Comparison of ENCODE assay signal across 1 cellular context in the genomic region with DNA sequence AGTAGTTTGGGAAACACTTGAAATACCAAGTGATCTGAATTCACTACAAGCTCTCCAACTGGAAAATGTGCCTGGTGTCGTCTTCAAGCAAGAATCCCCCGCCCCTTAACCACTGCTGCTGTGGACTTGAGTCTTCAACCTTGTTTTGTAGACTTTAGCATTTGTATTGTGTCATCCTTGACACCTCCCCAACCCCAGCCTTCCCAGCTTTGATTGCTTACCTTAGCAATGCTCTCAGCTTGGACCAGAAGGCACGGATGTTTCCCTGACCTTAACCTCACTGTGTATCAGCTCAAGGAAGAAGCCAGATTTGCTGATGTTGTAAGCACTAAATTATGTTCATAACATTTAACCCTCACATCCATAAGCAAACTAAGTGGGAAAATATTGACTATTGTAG.
TF ChIP-seq lines count a peak whose summit lies in the region.

No MANE protein-coding gene starts in this region.

TF ChIP-seq in GM23338, 12 proteins besides CTCF, POLR2A, EP300 and RAD21 (continued from another document):
- TF ChIP-seq ZNF462 (CRISPR knock-in tag; IDR thresholded peaks at IDR 0.05) (no peak), STAT1 (IDR thresholded peaks at IDR 0.05; ENCODE audit: unreplicated experiment) (no peak)
- TF ChIP-seq, protein P1, sequence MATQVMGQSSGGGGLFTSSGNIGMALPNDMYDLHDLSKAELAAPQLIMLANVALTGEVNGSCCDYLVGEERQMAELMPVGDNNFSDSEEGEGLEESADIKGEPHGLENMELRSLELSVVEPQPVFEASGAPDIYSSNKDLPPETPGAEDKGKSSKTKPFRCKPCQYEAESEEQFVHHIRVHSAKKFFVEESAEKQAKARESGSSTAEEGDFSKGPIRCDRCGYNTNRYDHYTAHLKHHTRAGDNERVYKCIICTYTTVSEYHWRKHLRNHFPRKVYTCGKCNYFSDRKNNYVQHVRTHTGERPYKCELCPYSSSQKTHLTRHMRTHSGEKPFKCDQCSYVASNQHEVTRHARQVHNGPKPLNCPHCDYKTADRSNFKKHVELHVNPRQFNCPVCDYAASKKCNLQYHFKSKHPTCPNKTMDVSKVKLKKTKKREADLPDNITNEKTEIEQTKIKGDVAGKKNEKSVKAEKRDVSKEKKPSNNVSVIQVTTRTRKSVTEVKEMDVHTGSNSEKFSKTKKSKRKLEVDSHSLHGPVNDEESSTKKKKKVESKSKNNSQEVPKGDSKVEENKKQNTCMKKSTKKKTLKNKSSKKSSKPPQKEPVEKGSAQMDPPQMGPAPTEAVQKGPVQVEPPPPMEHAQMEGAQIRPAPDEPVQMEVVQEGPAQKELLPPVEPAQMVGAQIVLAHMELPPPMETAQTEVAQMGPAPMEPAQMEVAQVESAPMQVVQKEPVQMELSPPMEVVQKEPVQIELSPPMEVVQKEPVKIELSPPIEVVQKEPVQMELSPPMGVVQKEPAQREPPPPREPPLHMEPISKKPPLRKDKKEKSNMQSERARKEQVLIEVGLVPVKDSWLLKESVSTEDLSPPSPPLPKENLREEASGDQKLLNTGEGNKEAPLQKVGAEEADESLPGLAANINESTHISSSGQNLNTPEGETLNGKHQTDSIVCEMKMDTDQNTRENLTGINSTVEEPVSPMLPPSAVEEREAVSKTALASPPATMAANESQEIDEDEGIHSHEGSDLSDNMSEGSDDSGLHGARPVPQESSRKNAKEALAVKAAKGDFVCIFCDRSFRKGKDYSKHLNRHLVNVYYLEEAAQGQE (IDR thresholded peaks at IDR 0.05; ENCODE audit: unreplicated experiment): no peak
